Comparison of ENCODE assay signal across 17 cellular contexts in genomic region chr11:96159968-96160367, GRCh38.
"Had no signal": no experiment of that assay in that cellular context is flagged by ENCODE, and none has a peak within 500 bp of the region (broad histone marks: within the 10 kb centered on the region; RNA-seq: fewer than 3 reads in every experiment).

No MANE protein-coding gene starts in this region.

- H3K4me3 ChIP-seq: body of pancreas, coronary artery, hepatocyte, left lung, psoas muscle, spleen, suprapubic skin had no signal

- DNase-seq: activated CD4-positive, alpha-beta T cell treated with anti-CD3 and anti-CD28 coated beads, Interleukin-2, amount 10 ng/mL, durations not matched to agents 7 days and 5 days; activated CD8-positive, alpha-beta memory T cell treated with anti-CD3 and anti-CD28 coated beads, Interleukin-2, amount 50 U/mL, for 48 hours; activated naive CD4-positive, alpha-beta T cell treated with anti-CD3 and anti-CD28 coated beads for 36 hours; amygdala; body of pancreas; central memory CD4-positive, alpha-beta T cell; left lung; psoas muscle; spleen; SW 1271 had no signal

- H3K36me3 ChIP-seq: left lung, spleen, suprapubic skin had no signal

- H3K27ac ChIP-seq: body of pancreas, left lung, psoas muscle had no signal

- H2AFZ ChIP-seq: hepatocyte had no signal

- H3K4me2 ChIP-seq: hepatocyte had no signal

- H3K9me3 Mint-ChIP-seq: activated CD4-positive, alpha-beta T cell treated with anti-CD3 and anti-CD28 coated beads, Interleukin-2, amount 10 ng/mL, durations not matched to agents 7 days and 5 days; activated naive CD4-positive, alpha-beta T cell treated with anti-CD3 and anti-CD28 coated beads for 36 hours; activated T-helper 17 cell treated with anti-CD3 and anti-CD28 coated beads, Interleukin-2, amount 50 U/mL, for 72 hours; stimulated activated naive CD8-positive, alpha-beta T cell treated with anti-CD3 and anti-CD28 coated beads, Interleukin-15, Interleukin-2, amounts not matched to agents 100 ng/mL and 50 ng/mL, for 24 hours had no signal

- H3K4me3 Mint-ChIP-seq: activated CD4-positive, alpha-beta T cell treated with anti-CD3 and anti-CD28 coated beads, Interleukin-2, amount 10 ng/mL, durations not matched to agents 7 days and 5 days; activated naive CD4-positive, alpha-beta T cell treated with anti-CD3 and anti-CD28 coated beads for 36 hours; activated T-helper 17 cell treated with anti-CD3 and anti-CD28 coated beads, Interleukin-2, amount 50 U/mL, for 72 hours; stimulated activated naive CD8-positive, alpha-beta T cell treated with anti-CD3 and anti-CD28 coated beads, Interleukin-15, Interleukin-2, amounts not matched to agents 100 ng/mL and 50 ng/mL, for 24 hours had no signal

- H3K27ac Mint-ChIP-seq: activated CD4-positive, alpha-beta T cell treated with anti-CD3 and anti-CD28 coated beads, Interleukin-2, amount 10 ng/mL, durations not matched to agents 7 days and 5 days; activated naive CD4-positive, alpha-beta T cell treated with anti-CD3 and anti-CD28 coated beads for 36 hours; activated T-helper 17 cell treated with anti-CD3 and anti-CD28 coated beads, Interleukin-2, amount 50 U/mL, for 72 hours; stimulated activated naive CD8-positive, alpha-beta T cell treated with anti-CD3 and anti-CD28 coated beads, Interleukin-15, Interleukin-2, amounts not matched to agents 100 ng/mL and 50 ng/mL, for 24 hours had no signal

- H3K27me3 ChIP-seq: body of pancreas, hepatocyte, left lung, spleen, suprapubic skin had no signal

- ATAC-seq: activated T-helper 17 cell treated with anti-CD3 and anti-CD28 coated beads, Interleukin-2, amount 50 U/mL, for 72 hours; body of pancreas; esophagus mucosa; left lung; psoas muscle; sciatic nerve had no signal

- H3K27me3 Mint-ChIP-seq: activated CD4-positive, alpha-beta T cell treated with anti-CD3 and anti-CD28 coated beads, Interleukin-2, amount 10 ng/mL, durations not matched to agents 7 days and 5 days; activated T-helper 17 cell treated with anti-CD3 and anti-CD28 coated beads, Interleukin-2, amount 50 U/mL, for 72 hours; stimulated activated naive CD8-positive, alpha-beta T cell treated with anti-CD3 and anti-CD28 coated beads, Interleukin-15, Interleukin-2, amounts not matched to agents 100 ng/mL and 50 ng/mL, for 24 hours had no signal
